13 cellular contexts compared by ENCODE assay signal in the genomic region with DNA sequence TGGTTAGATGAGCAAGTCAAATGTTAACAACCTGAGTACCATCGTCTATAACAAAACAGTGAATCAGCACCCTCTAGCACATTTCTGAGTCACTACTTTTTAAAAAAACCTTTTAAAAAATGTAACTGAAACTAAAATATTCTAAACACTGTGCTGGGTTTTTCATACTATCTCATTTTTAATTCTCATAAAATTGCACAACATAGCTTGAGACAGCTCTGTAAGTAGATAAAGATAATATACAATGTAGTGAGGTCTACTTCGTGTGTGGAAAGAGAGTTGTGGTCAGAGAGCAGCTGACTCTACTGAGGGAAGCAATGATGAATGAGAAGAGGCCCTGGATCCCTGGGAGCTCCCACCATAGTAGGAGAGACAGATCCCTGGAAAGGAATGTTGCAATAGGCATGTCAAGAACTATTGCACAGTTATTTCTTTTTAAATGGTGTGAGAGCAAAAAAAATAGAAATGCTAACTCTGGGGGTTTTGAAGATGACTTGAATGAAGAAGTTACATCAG. TPM values are rescaled to one million over a fixed set of nuclear protein-coding genes. Genes with fewer than 3 reads are reported as not detected.
A peak's percentile ranks its signal among the peaks of the same experiment; 100 is the strongest.
DNase-seq lines count a peak whose midpoint lies in the region; ATAC-seq and TF ChIP-seq lines count a peak whose summit lies in the region.
"Had no signal": no experiment of that assay in that cellular context is flagged by ENCODE, and none has a peak within 500 bp of the region (broad histone marks: within the 10 kb centered on the region; RNA-seq: fewer than 3 reads in every experiment).

No MANE protein-coding gene starts in this region.

- H3K27me3 Mint-ChIP-seq in activated T-cell treated with anti-CD3 and anti-CD28 coated beads, Interleukin-2, amount 50 U/mL, for 72 hours (ENCODE audit: low read depth): peaks cover 23% of the 10 kb centered on the region
- no peaks in the 10 kb centered on the region for H3K27me3 Mint-ChIP-seq in type B pancreatic cell

- DNase-seq in activated T-cell treated with anti-CD3 and anti-CD28 coated beads, Interleukin-2, amount 50 U/mL, for 72 hours: no peak
- DNase-seq in activated T-cell treated with anti-CD3 and anti-CD28 coated beads, Interleukin-2, amount 50 U/mL, for 1 hour: no peak
- peak; percentile 68 for DNase-seq in SK-N-MC (ENCODE audit: low read depth, low spot score)
- DNase-seq in type B pancreatic cell (ENCODE audit: extremely low spot score, unreplicated experiment): no peak
- DNase-seq: endodermal cell, NCI-H1092 treated with DMSO at 0.1 percent for 48 hours had no signal

- TF ChIP-seq POLR2A in gastroesophageal sphincter (IDR thresholded peaks at IDR 0.05): no peak

- H3K27ac Mint-ChIP-seq in activated T-cell treated with anti-CD3 and anti-CD28 coated beads, Interleukin-2, amount 50 U/mL, for 72 hours: no peak overlapping the region
- peak overlapping the region; percentile 12 for H3K27ac Mint-ChIP-seq in type B pancreatic cell
- H3K27ac Mint-ChIP-seq: endodermal cell had no signal

- no peaks in the 10 kb centered on the region for H3K9me3 Mint-ChIP-seq in activated T-cell treated with anti-CD3 and anti-CD28 coated beads, Interleukin-2, amount 50 U/mL, for 72 hours
- H3K9me3 Mint-ChIP-seq in type B pancreatic cell: no peaks in the 10 kb centered on the region
- H3K9me3 Mint-ChIP-seq: endodermal cell had no signal

- H3K4me3 Mint-ChIP-seq in activated T-cell treated with anti-CD3 and anti-CD28 coated beads, Interleukin-2, amount 50 U/mL, for 72 hours: peak overlapping the region in 1 of 2 donors; percentile 13
- H3K4me3 Mint-ChIP-seq in type B pancreatic cell: no peak overlapping the region
- H3K4me3 Mint-ChIP-seq: endodermal cell had no signal

- ATAC-seq in activated T-cell treated with anti-CD3 and anti-CD28 coated beads, Interleukin-2, amount 50 U/mL, for 72 hours (replicated peaks in 1 of 2): peak; percentile 56 to 74
- ATAC-seq in gastroesophageal sphincter: peak; percentile 73
- ATAC-seq in GM21526 (IDR thresholded peaks at IDR 0.05; ENCODE audit: low FRiP score, unreplicated experiment): no peak
- no peak for ATAC-seq in GM19395 (IDR thresholded peaks at IDR 0.05; ENCODE audit: unreplicated experiment)
- ATAC-seq in esophagus mucosa: no peak

- H3K4me1 ChIP-seq in gastroesophageal sphincter: no peaks in the 10 kb centered on the region
- H3K4me1 ChIP-seq: prostate gland had no signal

- TF ChIP-seq EP300 in gastroesophageal sphincter (IDR thresholded peaks at IDR 0.05): no peak

- H3K9ac ChIP-seq in SK-N-MC (ENCODE audit: insufficient read length): peak overlapping the region; percentile 19

- H3K27ac ChIP-seq in SK-N-MC (no peak overlapping the region), gastroesophageal sphincter (peak overlapping the region in 1 of 4 donors; percentile 23)
- H3K27ac ChIP-seq: C4-2B, prostate gland, tibial artery had no signal

- WGBS in gastroesophageal sphincter (ENCODE audit: low coverage in 1 of 2), 2 donors: 4 to 6% methylated on average over 2 of the region's 2 CpGs

- no peaks in the 10 kb centered on the region for H3K27me3 ChIP-seq in gastroesophageal sphincter
- H3K27me3 ChIP-seq: tibial artery had no signal

- H3K36me3 Mint-ChIP-seq in activated T-cell treated with anti-CD3 and anti-CD28 coated beads, Interleukin-2, amount 50 U/mL, for 72 hours (ENCODE audit: insufficient read depth in 2 of 2): no peaks in the 10 kb centered on the region
- H3K36me3 Mint-ChIP-seq in type B pancreatic cell: no peaks in the 10 kb centered on the region

- 0 out of 2 replicates have a peak overlapping the region, but pooled peaks have one; percentile 2 for H3K4me3 ChIP-seq in SK-N-MC
- no peak overlapping the region for H3K4me3 ChIP-seq in gastroesophageal sphincter
- H3K4me3 ChIP-seq: prostate gland, tibial artery had no signal

- TF ChIP-seq CTCF in gastroesophageal sphincter (IDR thresholded peaks at IDR 0.05) (no peak), type B pancreatic cell (conservative IDR thresholded peaks at IDR 0.05) (no peak)

- no peaks in the 10 kb centered on the region for H3K9me3 ChIP-seq in SK-N-MC (ENCODE audit: low read depth, low read length)
- no peaks in the 10 kb centered on the region for H3K9me3 ChIP-seq in gastroesophageal sphincter
- H3K9me3 ChIP-seq: prostate gland, tibial artery had no signal

- H3K36me3 ChIP-seq in SK-N-MC (ENCODE audit: insufficient read depth, low read length): no peaks in the 10 kb centered on the region
- no peaks in the 10 kb centered on the region for H3K36me3 ChIP-seq in gastroesophageal sphincter
- H3K36me3 ChIP-seq: prostate gland, tibial artery had no signal

- H3K4me1 Mint-ChIP-seq in activated T-cell treated with anti-CD3 and anti-CD28 coated beads, Interleukin-2, amount 50 U/mL, for 72 hours (ENCODE audit: low read depth): peaks cover 24% of the 10 kb centered on the region
- peaks cover 20% of the 10 kb centered on the region for H3K4me1 Mint-ChIP-seq in type B pancreatic cell (ENCODE audit: unreplicated experiment)

RNA-seq across cellular contexts. Expression of gene CALHM6, which starts 13.6 kb away (rescaled TPM):
- 1 to 10 TPM; 5.3 to 6.0 TPM for total RNA-seq in activated T-cell treated with anti-CD3 and anti-CD28 coated beads, Interleukin-2, amount 50 U/mL, for 72 hours
- total RNA-seq in gastroesophageal sphincter (1 to 10 TPM in 2 of 4 donors, under 1 TPM in 1, not detected in 1; 0.50 to 6.9 (median 4.2) TPM), type B pancreatic cell (ENCODE audit: low replicate concordance) (0.99 and 1.6 TPM in 2 replicates), esophagus mucosa (0.20 TPM)

Comparison
In these comparisons a context has a peak if more than half of its experiments do, and no peak if none do; other contexts are left out.
1. ATAC-seq: peak in activated T-cell treated with anti-CD3 and anti-CD28 coated beads, Interleukin-2, amount 50 U/mL, for 72 hours (2 of 2) and gastroesophageal sphincter (single experiment); none in GM21526 (single experiment), GM19395 (single experiment) and esophagus mucosa (single experiment).